Comparison of ENCODE assay signal across 1 cellular context in the genomic region with DNA sequence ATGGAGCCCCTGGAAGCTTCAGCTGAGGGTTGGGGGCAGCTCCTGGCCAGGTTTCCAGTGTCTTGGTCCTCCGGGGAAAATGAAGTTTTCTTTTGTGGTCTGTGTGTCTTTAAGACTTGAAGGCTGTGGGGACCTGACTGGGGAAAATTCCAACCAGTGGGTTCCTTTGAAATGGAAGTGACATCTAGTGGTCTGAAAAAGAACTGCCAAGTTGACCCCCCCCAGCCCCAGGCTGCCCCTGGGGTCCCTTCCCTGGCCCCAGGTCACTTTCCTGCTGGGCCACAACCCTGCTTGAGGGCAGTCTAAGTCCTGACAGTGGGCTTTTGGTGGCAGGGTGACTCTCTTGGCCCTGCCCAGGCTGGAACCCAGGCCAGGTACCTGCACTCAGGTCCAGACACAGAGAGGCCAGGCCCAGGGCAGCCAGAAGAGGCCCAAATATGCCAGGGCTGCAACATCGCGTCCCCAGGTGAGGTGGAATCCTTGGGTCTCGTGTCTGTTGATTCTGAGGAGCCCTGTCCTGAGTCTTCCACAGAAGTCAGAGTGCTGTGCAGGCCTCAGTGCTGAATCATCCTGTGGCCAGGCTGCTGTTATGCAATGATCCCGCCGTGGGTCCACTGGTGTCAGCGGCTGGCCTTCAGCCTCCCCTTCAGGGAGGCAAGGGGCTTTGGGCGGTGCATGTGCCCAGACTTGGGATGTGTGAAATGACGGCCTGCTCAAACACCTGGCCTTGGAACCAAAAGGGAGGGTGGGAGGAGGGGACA.
TF ChIP-seq lines count a peak whose summit lies in the region.

No MANE protein-coding gene starts in this region.

TF ChIP-seq in IMR-90, 13 proteins besides CTCF, POLR2A, EP300 and RAD21 (continued from another document):
- TF ChIP-seq, protein P1, sequence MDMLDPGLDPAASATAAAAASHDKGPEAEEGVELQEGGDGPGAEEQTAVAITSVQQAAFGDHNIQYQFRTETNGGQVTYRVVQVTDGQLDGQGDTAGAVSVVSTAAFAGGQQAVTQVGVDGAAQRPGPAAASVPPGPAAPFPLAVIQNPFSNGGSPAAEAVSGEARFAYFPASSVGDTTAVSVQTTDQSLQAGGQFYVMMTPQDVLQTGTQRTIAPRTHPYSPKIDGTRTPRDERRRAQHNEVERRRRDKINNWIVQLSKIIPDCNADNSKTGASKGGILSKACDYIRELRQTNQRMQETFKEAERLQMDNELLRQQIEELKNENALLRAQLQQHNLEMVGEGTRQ (IDR thresholded peaks at IDR 0.05; ENCODE audit: low read depth, low read length), result no peak
- TF ChIP-seq MXI1 (IDR thresholded peaks at IDR 0.05; ENCODE audit: borderline replicate concordance, low read depth, low read length) (no peak), CEBPB (IDR thresholded peaks at IDR 0.05; ENCODE audit: low read depth, low read length) (peak; percentile 99), FOS (IDR thresholded peaks at IDR 0.05; ENCODE audit: low read depth, low read length) (peak; percentile 78), CHD1 (IDR thresholded peaks at IDR 0.05; ENCODE audit: low read depth, low read length) (no peak), MAFK (IDR thresholded peaks at IDR 0.05; ENCODE audit: low read depth, low read length) (no peak), MAZ (IDR thresholded peaks at IDR 0.05; ENCODE audit: borderline replicate concordance, low read depth, low read length) (no peak), NFE2L2 (IDR thresholded peaks at IDR 0.05; ENCODE audit: low read depth, low read length) (peak; percentile 86), RFX5 (IDR thresholded peaks at IDR 0.05; ENCODE audit: low read depth, low read length) (no peak), SMC3 (IDR thresholded peaks at IDR 0.05; ENCODE audit: low read depth, low read length) (peak; percentile 44), RCOR1 (IDR thresholded peaks at IDR 0.05; ENCODE audit: insufficient replicate concordance, low read length) (no peak)
- TF ChIP-seq, protein P2, sequence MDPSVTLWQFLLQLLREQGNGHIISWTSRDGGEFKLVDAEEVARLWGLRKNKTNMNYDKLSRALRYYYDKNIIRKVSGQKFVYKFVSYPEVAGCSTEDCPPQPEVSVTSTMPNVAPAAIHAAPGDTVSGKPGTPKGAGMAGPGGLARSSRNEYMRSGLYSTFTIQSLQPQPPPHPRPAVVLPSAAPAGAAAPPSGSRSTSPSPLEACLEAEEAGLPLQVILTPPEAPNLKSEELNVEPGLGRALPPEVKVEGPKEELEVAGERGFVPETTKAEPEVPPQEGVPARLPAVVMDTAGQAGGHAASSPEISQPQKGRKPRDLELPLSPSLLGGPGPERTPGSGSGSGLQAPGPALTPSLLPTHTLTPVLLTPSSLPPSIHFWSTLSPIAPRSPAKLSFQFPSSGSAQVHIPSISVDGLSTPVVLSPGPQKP (IDR thresholded peaks at IDR 0.05; ENCODE audit: borderline replicate concordance, low read depth, low read length), result no peak
TF ChIP-seq in IMR-90: peak in this region for 5.
